ENCODE assay signal across 1 cellular context in genomic region chr14:93333631-93334095, GRCh38.
A peak's percentile ranks its signal among the peaks of the same experiment; 100 is the strongest.
TF ChIP-seq lines count a peak whose summit lies in the region.

No MANE protein-coding gene starts in this region.

TF ChIP-seq in K562, 482 proteins besides CTCF, POLR2A, EP300 and RAD21 (continued from another document):
- TF ChIP-seq ZBTB40 (IDR thresholded peaks at IDR 0.05): 0 out of 2 replicates have a peak, but pooled peaks have one; percentile 16
- no peak for TF ChIP-seq ZBTB40 (CRISPR knock-in tag; IDR thresholded peaks at IDR 0.05)
- peak in 1 of 2 experiments; percentile 7; a peak in 2 of 4 replicates for TF ChIP-seq MNT (conservative IDR thresholded peaks at IDR 0.05)
- TF ChIP-seq ZFP36 (IDR thresholded peaks at IDR 0.05; ENCODE audit: low read depth, low read length, partially characterized antibody): peak; percentile 39
TF ChIP-seq in K562: peak in this region for 3.
